Comparison of ENCODE assay signal across 1 cellular context in genomic region chr7:38615665-38616064, GRCh38.
TF ChIP-seq lines count a peak whose summit lies in the region.

No MANE protein-coding gene starts in this region.

TF ChIP-seq in H1, 55 proteins besides CTCF, POLR2A, EP300 and RAD21 (continued from another document):
- TF ChIP-seq SIN3A (conservative IDR thresholded peaks at IDR 0.05 in 1 of 2, IDR thresholded peaks at IDR 0.05 in 1 of 2; ENCODE audit: low read depth in 1 of 2, low read length in 2 of 2), result no peak
- TF ChIP-seq POLR2AphosphoS5 (IDR thresholded peaks at IDR 0.05; ENCODE audit: low read depth, low read length), result no peak
- no peak for TF ChIP-seq RFX5 (IDR thresholded peaks at IDR 0.05; ENCODE audit: borderline replicate concordance, low read depth, low read length)
- TF ChIP-seq TBP (IDR thresholded peaks at IDR 0.05; ENCODE audit: low read depth, low read length), result no peak
- TF ChIP-seq CHD2 (IDR thresholded peaks at IDR 0.05; ENCODE audit: low read length), result no peak
- TF ChIP-seq EGR1 (IDR thresholded peaks at IDR 0.05; ENCODE audit: borderline replicate concordance, low read depth, low read length), result no peak
- TF ChIP-seq E2F6 (IDR thresholded peaks at IDR 0.05), result no peak
- no peak for TF ChIP-seq GTF2F1 (IDR thresholded peaks at IDR 0.05; ENCODE audit: borderline replicate concordance, low read depth, low read length)
- no peak for TF ChIP-seq MAX (IDR thresholded peaks at IDR 0.05)
